Comparison of ENCODE assay signal across 8 cellular contexts in genomic region chr17:13024033-13024432, GRCh38. TPM values are rescaled to one million over a fixed set of nuclear protein-coding genes. Genes with fewer than 3 reads are reported as not detected.
DNase-seq lines count a peak whose midpoint lies in the region; ATAC-seq and TF ChIP-seq lines count a peak whose summit lies in the region.

No MANE protein-coding gene starts in this region.

- H3K27ac Mint-ChIP-seq in mesothelial cell of epicardium = no peak overlapping the region

- ATAC-seq in HG03354 (IDR thresholded peaks at IDR 0.05; ENCODE audit: poor library complexity, severe bottlenecking, unreplicated experiment) (peak; percentile 15), SK-N-SH treated with all-trans-retinoic acid at 6 μM for 48 hours (peak; percentile 42), HG03095 (IDR thresholded peaks at IDR 0.05; ENCODE audit: unreplicated experiment) (no peak), HG03108 (IDR thresholded peaks at IDR 0.05; ENCODE audit: unreplicated experiment) (no peak)

- H3K4me1 Mint-ChIP-seq in mesothelial cell of epicardium = no peaks in the 10 kb centered on the region

- no peaks in the 10 kb centered on the region for H3K9me3 Mint-ChIP-seq in mesothelial cell of epicardium

- DNase-seq in DMS 273 (lab: John Stamatoyannopoulos, UW; ENCODE audit: unreplicated experiment) (peak; percentile 56), DMS 273 treated with DMSO at 0.1 percent for 48 hours (lab: John Stamatoyannopoulos, UW) (no peak), mesothelial cell of epicardium (ENCODE audit: low spot score in 2 of 2, unreplicated experiment in 2 of 2) (no peak), cortex of kidney (lab: John Stamatoyannopoulos, UW) (no peak)

- peak overlapping the region; percentile 42 for H3K4me3 Mint-ChIP-seq in mesothelial cell of epicardium

- peaks cover 4% of the 10 kb centered on the region for H3K27me3 Mint-ChIP-seq in mesothelial cell of epicardium (ENCODE audit: low read depth)

- TF ChIP-seq CTCF in mesothelial cell of epicardium (IDR thresholded peaks at IDR 0.05; ENCODE audit: unreplicated experiment) = no peak

- no peaks in the 10 kb centered on the region for H3K36me3 Mint-ChIP-seq in mesothelial cell of epicardium

TF ChIP-seq in SK-N-SH treated with all-trans-retinoic acid at 6 μM for 48 hours, 23 proteins besides CTCF, POLR2A, EP300 and RAD21:
- TF ChIP-seq CSDC2 (CRISPR knock-in tag; IDR thresholded peaks at IDR 0.05) (no peak), ARNTL (CRISPR knock-in tag; IDR thresholded peaks at IDR 0.05; ENCODE audit: borderline replicate concordance, low read depth) (no peak), ISL1 (CRISPR knock-in tag; IDR thresholded peaks at IDR 0.05) (no peak), PPARA (CRISPR knock-in tag; IDR thresholded peaks at IDR 0.05; ENCODE audit: borderline replicate concordance) (no peak), RARB (CRISPR knock-in tag; IDR thresholded peaks at IDR 0.05) (no peak), ZFP30 (CRISPR knock-in tag; IDR thresholded peaks at IDR 0.05) (no peak), GLIS3 (CRISPR knock-in tag; IDR thresholded peaks at IDR 0.05) (no peak), ZNF565 (CRISPR knock-in tag; conservative IDR thresholded peaks at IDR 0.05; ENCODE audit: low read depth) (no peak), ZNF70 (CRISPR knock-in tag; IDR thresholded peaks at IDR 0.05) (no peak), TCF4 (CRISPR knock-in tag; IDR thresholded peaks at IDR 0.05; ENCODE audit: borderline replicate concordance) (no peak), BACH2 (CRISPR knock-in tag; IDR thresholded peaks at IDR 0.05; ENCODE audit: borderline replicate concordance) (no peak), TOX (CRISPR knock-in tag; IDR thresholded peaks at IDR 0.05; ENCODE audit: borderline replicate concordance) (no peak), POU6F1 (CRISPR knock-in tag; IDR thresholded peaks at IDR 0.05; ENCODE audit: borderline replicate concordance, low read depth) (no peak), ZC3H10 (CRISPR knock-in tag; IDR thresholded peaks at IDR 0.05) (no peak)
- TF ChIP-seq, protein P1, sequence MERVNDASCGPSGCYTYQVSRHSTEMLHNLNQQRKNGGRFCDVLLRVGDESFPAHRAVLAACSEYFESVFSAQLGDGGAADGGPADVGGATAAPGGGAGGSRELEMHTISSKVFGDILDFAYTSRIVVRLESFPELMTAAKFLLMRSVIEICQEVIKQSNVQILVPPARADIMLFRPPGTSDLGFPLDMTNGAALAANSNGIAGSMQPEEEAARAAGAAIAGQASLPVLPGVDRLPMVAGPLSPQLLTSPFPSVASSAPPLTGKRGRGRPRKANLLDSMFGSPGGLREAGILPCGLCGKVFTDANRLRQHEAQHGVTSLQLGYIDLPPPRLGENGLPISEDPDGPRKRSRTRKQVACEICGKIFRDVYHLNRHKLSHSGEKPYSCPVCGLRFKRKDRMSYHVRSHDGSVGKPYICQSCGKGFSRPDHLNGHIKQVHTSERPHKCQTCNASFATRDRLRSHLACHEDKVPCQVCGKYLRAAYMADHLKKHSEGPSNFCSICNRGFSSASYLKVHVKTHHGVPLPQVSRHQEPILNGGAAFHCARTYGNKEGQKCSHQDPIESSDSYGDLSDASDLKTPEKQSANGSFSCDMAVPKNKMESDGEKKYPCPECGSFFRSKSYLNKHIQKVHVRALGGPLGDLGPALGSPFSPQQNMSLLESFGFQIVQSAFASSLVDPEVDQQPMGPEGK (CRISPR knock-in tag; IDR thresholded peaks at IDR 0.05; ENCODE audit: borderline replicate concordance) = no peak
- TF ChIP-seq, protein P2, sequence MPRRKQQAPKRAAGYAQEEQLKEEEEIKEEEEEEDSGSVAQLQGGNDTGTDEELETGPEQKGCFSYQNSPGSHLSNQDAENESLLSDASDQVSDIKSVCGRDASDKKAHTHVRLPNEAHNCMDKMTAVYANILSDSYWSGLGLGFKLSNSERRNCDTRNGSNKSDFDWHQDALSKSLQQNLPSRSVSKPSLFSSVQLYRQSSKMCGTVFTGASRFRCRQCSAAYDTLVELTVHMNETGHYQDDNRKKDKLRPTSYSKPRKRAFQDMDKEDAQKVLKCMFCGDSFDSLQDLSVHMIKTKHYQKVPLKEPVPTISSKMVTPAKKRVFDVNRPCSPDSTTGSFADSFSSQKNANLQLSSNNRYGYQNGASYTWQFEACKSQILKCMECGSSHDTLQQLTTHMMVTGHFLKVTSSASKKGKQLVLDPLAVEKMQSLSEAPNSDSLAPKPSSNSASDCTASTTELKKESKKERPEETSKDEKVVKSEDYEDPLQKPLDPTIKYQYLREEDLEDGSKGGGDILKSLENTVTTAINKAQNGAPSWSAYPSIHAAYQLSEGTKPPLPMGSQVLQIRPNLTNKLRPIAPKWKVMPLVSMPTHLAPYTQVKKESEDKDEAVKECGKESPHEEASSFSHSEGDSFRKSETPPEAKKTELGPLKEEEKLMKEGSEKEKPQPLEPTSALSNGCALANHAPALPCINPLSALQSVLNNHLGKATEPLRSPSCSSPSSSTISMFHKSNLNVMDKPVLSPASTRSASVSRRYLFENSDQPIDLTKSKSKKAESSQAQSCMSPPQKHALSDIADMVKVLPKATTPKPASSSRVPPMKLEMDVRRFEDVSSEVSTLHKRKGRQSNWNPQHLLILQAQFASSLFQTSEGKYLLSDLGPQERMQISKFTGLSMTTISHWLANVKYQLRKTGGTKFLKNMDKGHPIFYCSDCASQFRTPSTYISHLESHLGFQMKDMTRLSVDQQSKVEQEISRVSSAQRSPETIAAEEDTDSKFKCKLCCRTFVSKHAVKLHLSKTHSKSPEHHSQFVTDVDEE (CRISPR knock-in tag; IDR thresholded peaks at IDR 0.05) = no peak
- TF ChIP-seq, protein P3, sequence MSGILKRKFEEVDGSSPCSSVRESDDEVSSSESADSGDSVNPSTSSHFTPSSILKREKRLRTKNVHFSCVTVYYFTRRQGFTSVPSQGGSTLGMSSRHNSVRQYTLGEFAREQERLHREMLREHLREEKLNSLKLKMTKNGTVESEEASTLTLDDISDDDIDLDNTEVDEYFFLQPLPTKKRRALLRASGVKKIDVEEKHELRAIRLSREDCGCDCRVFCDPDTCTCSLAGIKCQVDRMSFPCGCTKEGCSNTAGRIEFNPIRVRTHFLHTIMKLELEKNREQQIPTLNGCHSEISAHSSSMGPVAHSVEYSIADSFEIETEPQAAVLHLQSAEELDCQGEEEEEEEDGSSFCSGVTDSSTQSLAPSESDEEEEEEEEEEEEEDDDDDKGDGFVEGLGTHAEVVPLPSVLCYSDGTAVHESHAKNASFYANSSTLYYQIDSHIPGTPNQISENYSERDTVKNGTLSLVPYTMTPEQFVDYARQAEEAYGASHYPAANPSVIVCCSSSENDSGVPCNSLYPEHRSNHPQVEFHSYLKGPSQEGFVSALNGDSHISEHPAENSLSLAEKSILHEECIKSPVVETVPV (CRISPR knock-in tag; IDR thresholded peaks at IDR 0.05) = no peak

RNA-seq across cellular contexts. Expression of gene ELAC2, which starts 6.2 kb away (rescaled TPM):
- 67.3 to 69.8 TPM (median 69.3 TPM) in 3 replicates for total RNA-seq in mesothelial cell of epicardium

Comparison
In these comparisons a context has a peak if more than half of its experiments do, and no peak if none do; other contexts are left out.
1. ATAC-seq: peak in HG03354 (single experiment) and SK-N-SH treated with all-trans-retinoic acid at 6 μM for 48 hours (single experiment); none in HG03095 (single experiment) and HG03108 (single experiment).